ENCODE assay signal across 22 cellular contexts in the genomic region with DNA sequence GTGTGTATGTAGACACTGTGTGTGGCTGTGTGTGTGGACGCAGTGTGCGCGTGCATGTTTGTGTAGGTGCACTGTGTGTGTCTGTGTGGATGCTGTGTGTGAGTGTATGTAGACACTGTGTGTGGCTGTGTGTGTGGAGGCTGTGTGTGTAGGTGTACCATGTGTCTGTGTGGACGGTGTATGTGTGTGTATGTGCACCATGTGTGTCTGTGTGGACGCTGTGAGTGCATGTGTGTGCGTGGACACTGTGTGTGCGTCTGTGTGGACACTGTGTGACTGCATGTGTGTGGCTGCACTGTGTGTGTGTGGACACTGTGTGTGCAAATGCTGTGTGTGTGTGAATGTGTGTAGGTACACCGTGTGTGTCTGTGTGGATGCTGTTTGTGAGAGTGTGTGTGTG. TPM values are rescaled to one million over a fixed set of nuclear protein-coding genes. Genes with fewer than 3 reads are reported as not detected.
A peak's percentile ranks its signal among the peaks of the same experiment; 100 is the strongest.
DNase-seq lines count a peak whose midpoint lies in the region; ATAC-seq and TF ChIP-seq lines count a peak whose summit lies in the region.
"Had no signal": no experiment of that assay in that cellular context is flagged by ENCODE, and none has a peak within 500 bp of the region (broad histone marks: within the 10 kb centered on the region; RNA-seq: fewer than 3 reads in every experiment).

No MANE protein-coding gene starts in this region.

- WGBS in sigmoid colon, 2 donors = 96 to 97% methylated on average over 8 of the region's 8 CpGs
- WGBS in tibial nerve, 2 donors = 87 to 90% methylated on average over 8 of the region's 8 CpGs

- H3K9me3 Mint-ChIP-seq in chondrocyte (ENCODE audit: low read depth) = no peaks in the 10 kb centered on the region
- no peaks in the 10 kb centered on the region for H3K9me3 Mint-ChIP-seq in natural killer cell treated with Interleukin-12 subunit alpha and Interleukin-12 subunit beta and Interleukin-15 and Interleukin-18, amount 100 ng/mL, for 72 hours
- H3K9me3 Mint-ChIP-seq: CD14-positive monocyte, GM23338 had no signal

- H3K4me3 ChIP-seq in sigmoid colon (no peak overlapping the region), tibial nerve (no peak overlapping the region)
- H3K4me3 ChIP-seq: GM23338 had no signal

- peaks cover 2% of the 10 kb centered on the region for H3K36me3 Mint-ChIP-seq in chondrocyte (ENCODE audit: low read depth)
- H3K36me3 Mint-ChIP-seq in natural killer cell treated with Interleukin-12 subunit alpha and Interleukin-12 subunit beta and Interleukin-15 and Interleukin-18, amount 100 ng/mL, for 72 hours = no peaks in the 10 kb centered on the region
- H3K36me3 Mint-ChIP-seq: CD14-positive monocyte had no signal

- H3K4me1 Mint-ChIP-seq in chondrocyte (ENCODE audit: low read depth) = no peaks in the 10 kb centered on the region
- peaks cover 0 to 2% of the 10 kb centered on the region in 2 donors for H3K4me1 Mint-ChIP-seq in natural killer cell treated with Interleukin-12 subunit alpha and Interleukin-12 subunit beta and Interleukin-15 and Interleukin-18, amount 100 ng/mL, for 72 hours (ENCODE audit: low read depth in 2 of 2)
- H3K4me1 Mint-ChIP-seq: CD14-positive monocyte, GM23338 had no signal

- no peak overlapping the region for H3K4me3 Mint-ChIP-seq in chondrocyte (ENCODE audit: unreplicated experiment)
- H3K4me3 Mint-ChIP-seq in natural killer cell treated with Interleukin-12 subunit alpha and Interleukin-12 subunit beta and Interleukin-15 and Interleukin-18, amount 100 ng/mL, for 72 hours = no peak overlapping the region
- H3K4me3 Mint-ChIP-seq: CD14-positive monocyte, GM23338 had no signal

- no peak overlapping the region for H3K27ac ChIP-seq in sigmoid colon
- no peak overlapping the region for H3K27ac ChIP-seq in tibial nerve

- peaks cover 22% of the 10 kb centered on the region for H3K27me3 Mint-ChIP-seq in chondrocyte (ENCODE audit: low read depth)
- H3K27me3 Mint-ChIP-seq in natural killer cell treated with Interleukin-12 subunit alpha and Interleukin-12 subunit beta and Interleukin-15 and Interleukin-18, amount 100 ng/mL, for 72 hours = peaks cover 0 to 5% of the 10 kb centered on the region in 2 donors

- H3K36me3 ChIP-seq in sigmoid colon (no peaks in the 10 kb centered on the region), tibial nerve (no peaks in the 10 kb centered on the region)

- TF ChIP-seq POLR2A in sigmoid colon (IDR thresholded peaks at IDR 0.05) = no peak
- TF ChIP-seq POLR2A in tibial nerve (IDR thresholded peaks at IDR 0.05) = no peak

- DNase-seq in Right ventricle myocardium inferior (ENCODE audit: missing footprints) (peak; percentile 33), cardiac septum (ENCODE audit: low spot score) (no peak), chondrocyte (ENCODE audit: low spot score) (peak; percentile 42), sigmoid colon (no peak), NCI-H187 treated with DMSO at 0.1 percent for 48 hours (lab: John Stamatoyannopoulos, UW) (no peak), tibial nerve (ENCODE audit: low spot score in 2 of 2) (no peak)
- DNase-seq in natural killer cell treated with Interleukin-12 subunit alpha and Interleukin-12 subunit beta and Interleukin-15 and Interleukin-18, amount 100 ng/mL, for 72 hours (ENCODE audit: low spot score) = peak; percentile 56
- DNase-seq: 8988T, DND-41, NCI-H1417 treated with DMSO at 0.1 percent for 48 hours, NCI-H1930, NCI-H226, NCI-H524, NCI-H82, OCI-M1, SIG-M5 had no signal

- no peak overlapping the region for H3K27ac Mint-ChIP-seq in chondrocyte (ENCODE audit: unreplicated experiment)
- H3K27ac Mint-ChIP-seq in natural killer cell treated with Interleukin-12 subunit alpha and Interleukin-12 subunit beta and Interleukin-15 and Interleukin-18, amount 100 ng/mL, for 72 hours = no peak overlapping the region
- H3K27ac Mint-ChIP-seq: CD14-positive monocyte, GM23338 had no signal

- TF ChIP-seq EP300 in sigmoid colon (IDR thresholded peaks at IDR 0.05) (no peak), tibial nerve (IDR thresholded peaks at IDR 0.05) (no peak)

- no peak for TF ChIP-seq CTCF in chondrocyte (IDR thresholded peaks at IDR 0.05)
- TF ChIP-seq CTCF in sigmoid colon (IDR thresholded peaks at IDR 0.05) = no peak
- no peak for TF ChIP-seq CTCF in tibial nerve (IDR thresholded peaks at IDR 0.05)

- H3K9me3 ChIP-seq in sigmoid colon = no peaks in the 10 kb centered on the region
- peaks cover 0 to 11% (median 0%) of the 10 kb centered on the region in 4 donors for H3K9me3 ChIP-seq in tibial nerve

- H3K27me3 ChIP-seq in sigmoid colon (peaks cover 0 to 17% (median 0%) of the 10 kb centered on the region in 3 donors), tibial nerve (peaks cover 0 to 16% of the 10 kb centered on the region in 2 donors)

- H3K4me1 ChIP-seq in sigmoid colon (no peaks in the 10 kb centered on the region), tibial nerve (no peaks in the 10 kb centered on the region)

- intact Hi-C loops in Right ventricle myocardium inferior (cut with DNase I) (no loop called here), cardiac septum (cut with DNase I) (no loop called here), sigmoid colon (cut with DNase I) (no loop called here)

- no peak for ATAC-seq in Right ventricle myocardium inferior
- ATAC-seq in natural killer cell treated with Interleukin-12 subunit alpha and Interleukin-12 subunit beta and Interleukin-15 and Interleukin-18, amount 100 ng/mL, for 72 hours = no peak
- ATAC-seq in HG03520 (IDR thresholded peaks at IDR 0.05; ENCODE audit: unreplicated experiment) = no peak
- ATAC-seq: GM23338 had no signal

RNA-seq across cellular contexts. Expression of a gene that starts 10.3 kb away (rescaled TPM):
- total RNA-seq in Right ventricle myocardium inferior (not detected), cardiac septum (not detected), chondrocyte (not detected in 3 replicates), sigmoid colon (not detected), tibial nerve (not detected)
- total RNA-seq in natural killer cell treated with Interleukin-12 subunit alpha and Interleukin-12 subunit beta and Interleukin-15 and Interleukin-18, amount 100 ng/mL, for 72 hours = not detected
- 1 to 10 TPM in 1 of 3 donors, under 1 TPM in 1, not detected in 1; 0.60 to 2.8 TPM for polyA plus RNA-seq in sigmoid colon
- total RNA-seq: G401, GM23338, MCF 10A had no signal
- polyA plus RNA-seq: AG04450, CD14-positive monocyte, GM23338 had no signal

RNA-seq across cellular contexts. Expression of a gene that starts 10.8 kb away (rescaled TPM):
- total RNA-seq in Right ventricle myocardium inferior = 40.0 TPM
- total RNA-seq in cardiac septum = 43.0 TPM
- total RNA-seq in chondrocyte = 0.41 TPM in 1 of 3 replicates, not detected in the others
- total RNA-seq in natural killer cell treated with Interleukin-12 subunit alpha and Interleukin-12 subunit beta and Interleukin-15 and Interleukin-18, amount 100 ng/mL, for 72 hours = 1 to 10 TPM in 1 of 2 donors, under 1 TPM in 1; 0.19 to 1.4 TPM
- total RNA-seq in sigmoid colon = 1 to 10 TPM; 1.1 to 3.8 (median 3.1) TPM
- 10 to 100 TPM in 1 of 3 donors, 1 to 10 TPM in 2; 7.8 to 25.2 (median 9.5) TPM for polyA plus RNA-seq in sigmoid colon
- total RNA-seq in tibial nerve = 10 to 100 TPM in 1 of 4 donors, 1 to 10 TPM in 3; 3.5 to 11.4 (median 7.5) TPM
- total RNA-seq: MCF 10A had no signal
- polyA plus RNA-seq: AG04450 had no signal

RNA-seq across cellular contexts. Expression of a gene that starts 33.5 kb away (rescaled TPM):
- total RNA-seq in Right ventricle myocardium inferior (31.4 TPM), cardiac septum (36.2 TPM), chondrocyte (44.1 to 55.2 TPM (median 52.2 TPM) in 3 replicates), sigmoid colon (10 to 100 TPM; 45.1 to 60.1 (median 53.2) TPM), tibial nerve (10 to 100 TPM; 44.8 to 54.3 (median 49.1) TPM)
- total RNA-seq in natural killer cell treated with Interleukin-12 subunit alpha and Interleukin-12 subunit beta and Interleukin-15 and Interleukin-18, amount 100 ng/mL, for 72 hours = 10 to 100 TPM; 66.0 to 98.2 TPM
- polyA plus RNA-seq in sigmoid colon = 10 to 100 TPM; 43.7 to 51.1 (median 47.7) TPM

RNA-seq across cellular contexts. Expression of a gene that starts 56.9 kb away (rescaled TPM):
- total RNA-seq in Right ventricle myocardium inferior = 531 TPM
- 663 TPM for total RNA-seq in cardiac septum
- 403 to 442 TPM (median 441 TPM) in 3 replicates for total RNA-seq in chondrocyte
- total RNA-seq in natural killer cell treated with Interleukin-12 subunit alpha and Interleukin-12 subunit beta and Interleukin-15 and Interleukin-18, amount 100 ng/mL, for 72 hours = 100 to 1,000 TPM; 306 to 322 TPM
- 100 to 1,000 TPM; 401 to 625 (median 493) TPM for total RNA-seq in sigmoid colon
- 100 to 1,000 TPM in 1 of 3 donors, 10 to 100 TPM in 2; 67.9 to 313 (median 90.6) TPM for polyA plus RNA-seq in sigmoid colon
- total RNA-seq in tibial nerve = 100 to 1,000 TPM; 650 to 822 (median 674) TPM

Comparison
In these comparisons a context has a peak if more than half of its experiments do, and no peak if none do; other contexts are left out.
1. DNase-seq: peak in Right ventricle myocardium inferior (single experiment), chondrocyte (single experiment) and natural killer cell treated with Interleukin-12 subunit alpha and Interleukin-12 subunit beta and Interleukin-15 and Interleukin-18, amount 100 ng/mL, for 72 hours (single experiment); none in cardiac septum (single experiment), sigmoid colon (single experiment), NCI-H187 treated with DMSO at 0.1 percent for 48 hours (single experiment) and tibial nerve (0 of 2).